ENCODE assay signal across 21 cellular contexts in genomic region chr18:11548367-11548766, GRCh38.
"Had no signal": no experiment of that assay in that cellular context is flagged by ENCODE, and none has a peak within 500 bp of the region (broad histone marks: within the 10 kb centered on the region; RNA-seq: fewer than 3 reads in every experiment).

No MANE protein-coding gene starts in this region.

- H3K27me3 ChIP-seq: esophagus squamous epithelium, gastrocnemius medialis, left lung had no signal

- H3K27ac ChIP-seq: coronary artery, dorsolateral prefrontal cortex, esophagus squamous epithelium, gastrocnemius medialis, heart right ventricle, left lung, lower lobe of right lung had no signal

- H3K4me1 ChIP-seq: esophagus squamous epithelium, gastrocnemius medialis, heart right ventricle, left lung, lower lobe of right lung had no signal

- H3K27ac Mint-ChIP-seq: mesothelial cell of epicardium had no signal

- H3K9me3 ChIP-seq: gastrocnemius medialis had no signal

- H3K4me3 Mint-ChIP-seq: mesothelial cell of epicardium had no signal

- DNase-seq: cerebellar nuclear complex; dermis blood vessel endothelial cell; dorsolateral prefrontal cortex; effector CD4-positive, alpha-beta T cell; effector memory CD4-positive, alpha-beta T cell; esophagus squamous epithelium; foreskin fibroblast; foreskin melanocyte; gastrocnemius medialis; glutamatergic neuron; head of caudate nucleus; heart right ventricle; hippocampal formation; left cardiac atrium; left lung; left ventricle myocardium superior; lower lobe of right lung; mesenchymal stem cell; mucosa of descending colon had no signal

- ATAC-seq: gastrocnemius medialis, heart right ventricle, left cardiac atrium, left lung, left ventricle myocardium superior, lower lobe of right lung, mucosa of descending colon had no signal

- H3K36me3 ChIP-seq: esophagus squamous epithelium, gastrocnemius medialis, heart right ventricle, left lung, lower lobe of right lung had no signal

- H3K4me1 Mint-ChIP-seq: mesothelial cell of epicardium had no signal

- H3K4me3 ChIP-seq: coronary artery, dorsolateral prefrontal cortex, esophagus squamous epithelium, gastrocnemius medialis, heart right ventricle, left lung, lower lobe of right lung, mucosa of descending colon had no signal
